In genomic region chr9:19124430-19124793, GRCh38 we compare ENCODE assay signal across 11 cellular contexts. TPM values are rescaled to one million over a fixed set of nuclear protein-coding genes. Genes with fewer than 3 reads are reported as not detected.
A peak's percentile ranks its signal among the peaks of the same experiment; 100 is the strongest.
DNase-seq lines count a peak whose midpoint lies in the region; ATAC-seq, FAIRE-seq and TF ChIP-seq lines count a peak whose summit lies in the region.
"Had no signal": no experiment of that assay in that cellular context is flagged by ENCODE, and none has a peak within 500 bp of the region (broad histone marks: within the 10 kb centered on the region; RNA-seq: fewer than 3 reads in every experiment).

No MANE protein-coding gene starts in this region.

- H3K27ac ChIP-seq in CD4-positive, alpha-beta memory T cell (ENCODE audit: low read depth, low read length): peak overlapping the region; percentile 37
- H3K27ac ChIP-seq in PC-3 (ENCODE audit: low read length) (no peak overlapping the region), endothelial cell of umbilical vein (ENCODE audit: insufficient read depth, low read depth, low read length) (no peak overlapping the region), neural progenitor cell (no peak overlapping the region)

- dilution Hi-C loops in endothelial cell of umbilical vein (cut with MboI; ENCODE audit: extremely low pct_ligation_motif_present, low sequenced_read_pairs): no loop called here

- no peak for TF ChIP-seq CTCF in PC-3 (conservative IDR thresholded peaks at IDR 0.05; ENCODE audit: low read depth, low read length)
- TF ChIP-seq CTCF in endothelial cell of umbilical vein (IDR thresholded peaks at IDR 0.05; ENCODE audit: extremely low read depth in 1 of 2, insufficient read depth in 1 of 2, low read depth in 1 of 2, low read length in 2 of 2): no peak
- TF ChIP-seq CTCF in neural progenitor cell (IDR thresholded peaks at IDR 0.05): no peak

- peak overlapping the region; percentile 41; the same call in 1 of the 2 replicates for H3K4me2 ChIP-seq in PC-3 (ENCODE audit: low read length)
- H3K4me2 ChIP-seq in endothelial cell of umbilical vein (ENCODE audit: insufficient read depth, low read length): peak overlapping the region; percentile 27
- H3K4me2 ChIP-seq in neural progenitor cell: peak overlapping the region; percentile 52

- peaks cover 29% of the 10 kb centered on the region for H3K36me3 ChIP-seq in CD4-positive, alpha-beta memory T cell (ENCODE audit: insufficient read depth, low read length)
- H3K36me3 ChIP-seq in PC-3 (ENCODE audit: low read depth, low read length) (peaks cover 17% of the 10 kb centered on the region), endothelial cell of umbilical vein (ENCODE audit: control insufficient read depth in 2 of 2, extremely low read depth in 1 of 2, insufficient read depth in 2 of 2, low read length in 2 of 2) (peaks cover 9 to 22% of the 10 kb centered on the region in 2 experiments), neural progenitor cell (peaks cover 16% of the 10 kb centered on the region)

- H3K9me3 Mint-ChIP-seq in CD4-positive, alpha-beta memory T cell: no peaks in the 10 kb centered on the region
- H3K9me3 Mint-ChIP-seq in neural progenitor cell: no peaks in the 10 kb centered on the region

- H3K79me2 ChIP-seq in PC-3 (ENCODE audit: low read length): peaks cover 31% of the 10 kb centered on the region
- H3K79me2 ChIP-seq in endothelial cell of umbilical vein (ENCODE audit: control insufficient read depth, insufficient read depth, low read length): peaks cover 8% of the 10 kb centered on the region
- H3K79me2 ChIP-seq in neural progenitor cell (ENCODE audit: low read depth): peaks cover 50% of the 10 kb centered on the region

- H3F3A ChIP-seq in PC-3 (ENCODE audit: low read length, unreplicated experiment) (peaks cover 1% of the 10 kb centered on the region), neural progenitor cell (ENCODE audit: low read depth) (peaks cover 22% of the 10 kb centered on the region)

- no TSS peak for BruUV-seq in PC-3 (replicated peaks; lab: Mats Ljungman, UMichigan)
- no TSS peak for BruUV-seq in endothelial cell of umbilical vein (replicated peaks; lab: Mats Ljungman, UMichigan)

- H3K9me1 ChIP-seq in endothelial cell of umbilical vein (replicated peaks; ENCODE audit: control insufficient read depth, extremely low read depth, insufficient read depth, low read length): no peaks in the 10 kb centered on the region

- POLR2A ChIA-PET in CD4-positive, alpha-beta memory T cell (lab: Charles Lee; ENCODE audit: partially characterized antibody): interaction anchor here (0.8 to 3.3 kb wide), 6 partner anchors 9 to 75 kb away, joined by 3 to 10 read pairs (median 4); partner anchors contain the start of gene RRAGA
- POLR2A ChIA-PET in PC-3 (lab: Charles Lee; ENCODE audit: unreplicated experiment) (no interaction called here), endothelial cell of umbilical vein (lab: Charles Lee) (no interaction called here)

- no peak for DNase-seq in CD4-positive, alpha-beta memory T cell
- DNase-seq in PC-3 (no peak), endothelial cell of umbilical vein (ENCODE audit: low read depth, low spot score) (no peak), neural progenitor cell (ENCODE audit: low spot score) (no peak), NOMO-1 treated with dmso at 0.1 percent for 144 hours (lab: John Stamatoyannopoulos, UW; ENCODE audit: unreplicated experiment) (no peak), erythroblast (lab: John Stamatoyannopoulos, UW) (no peak)
- DNase-seq: activated CD4-positive, CD25-positive, alpha-beta regulatory T cell; stimulated activated CD4-positive, alpha-beta T cell treated with anti-CD3 and anti-CD28 coated beads, Interleukin-2, amount 100 ng/mL, for 48 hours; trophoblast cell had no signal

- intact Hi-C loops in CD4-positive, alpha-beta memory T cell (cut with micrococcal nuclease): no loop called here
- intact Hi-C loops in PC-3 (cut with micrococcal nuclease): no loop called here
- intact Hi-C loops in endothelial cell of umbilical vein (cut with micrococcal nuclease): no loop called here

- peaks cover 40 to 56% of the 10 kb centered on the region in 2 donors for H3K36me3 Mint-ChIP-seq in CD4-positive, alpha-beta memory T cell
- H3K36me3 Mint-ChIP-seq in neural progenitor cell: peaks cover 9% of the 10 kb centered on the region

- H3K9ac ChIP-seq in PC-3 (ENCODE audit: low read length) (no peak overlapping the region), endothelial cell of umbilical vein (replicated peaks; ENCODE audit: extremely low read depth, insufficient read depth, low read length) (no peak overlapping the region), neural progenitor cell (peak overlapping the region; percentile 9)

- H3K9me2 ChIP-seq in PC-3 (replicated peaks; ENCODE audit: low read length): no peaks in the 10 kb centered on the region

- peaks cover 56% of the 10 kb centered on the region for H3K4me1 ChIP-seq in CD4-positive, alpha-beta memory T cell (ENCODE audit: insufficient read depth, low read length)
- H3K4me1 ChIP-seq in PC-3 (ENCODE audit: insufficient read depth, low read length) (peaks cover 15% of the 10 kb centered on the region), endothelial cell of umbilical vein (ENCODE audit: control insufficient read depth, extremely low read depth, insufficient read depth, low read length) (peaks cover 32% of the 10 kb centered on the region), neural progenitor cell (peaks cover 18% of the 10 kb centered on the region)

- no peaks in the 10 kb centered on the region for H3K9me3 ChIP-seq in CD4-positive, alpha-beta memory T cell (ENCODE audit: control insufficient read depth in 1 of 2, low read length in 2 of 2)
- H3K9me3 ChIP-seq in PC-3 (ENCODE audit: low read length) (no peaks in the 10 kb centered on the region), endothelial cell of umbilical vein (replicated peaks; ENCODE audit: control insufficient read depth, insufficient read depth, low read length) (no peaks in the 10 kb centered on the region), neural progenitor cell (ENCODE audit: low read depth) (no peaks in the 10 kb centered on the region)

- H2AFZ ChIP-seq in PC-3 (ENCODE audit: low read length): no peak overlapping the region
- no peak overlapping the region for H2AFZ ChIP-seq in endothelial cell of umbilical vein (ENCODE audit: low read depth, low read length)
- H2AFZ ChIP-seq in neural progenitor cell (replicated peaks): no peak overlapping the region

- ATAC-seq in PC-3: no peak
- no peak for ATAC-seq in GM21825 (IDR thresholded peaks at IDR 0.05; ENCODE audit: unreplicated experiment)
- no peak for ATAC-seq in GM18519 (IDR thresholded peaks at IDR 0.05; ENCODE audit: low FRiP score, unreplicated experiment)

- TF ChIP-seq POLR2A in endothelial cell of umbilical vein (IDR thresholded peaks at IDR 0.05; ENCODE audit: low read depth, low read length): no peak
- TF ChIP-seq POLR2A in erythroblast (IDR thresholded peaks at IDR 0.05; ENCODE audit: low read length): no peak

- FAIRE-seq in endothelial cell of umbilical vein (lab: Jason Lieb, UNC): no peak

- H3K4me1 Mint-ChIP-seq in CD4-positive, alpha-beta memory T cell: peaks cover 30 to 72% (median 52%) of the 10 kb centered on the region in 4 donors
- H3K4me1 Mint-ChIP-seq in neural progenitor cell: peaks cover 5% of the 10 kb centered on the region

- H3K27me3 ChIP-seq in CD4-positive, alpha-beta memory T cell (ENCODE audit: insufficient read depth, low read length): no peaks in the 10 kb centered on the region
- H3K27me3 ChIP-seq in PC-3 (ENCODE audit: low read length): no peaks in the 10 kb centered on the region
- no peaks in the 10 kb centered on the region for H3K27me3 ChIP-seq in endothelial cell of umbilical vein (ENCODE audit: control insufficient read depth in 2 of 2, insufficient read depth in 2 of 2, low read length in 2 of 2)
- H3K27me3 ChIP-seq in neural progenitor cell: no peaks in the 10 kb centered on the region

- H3K27ac Mint-ChIP-seq in CD4-positive, alpha-beta memory T cell: peak overlapping the region; percentile 25 to 95 (median 90)
- H3K27ac Mint-ChIP-seq in neural progenitor cell: no peak overlapping the region

- H3K4me3 Mint-ChIP-seq in CD4-positive, alpha-beta memory T cell: peak overlapping the region; percentile 63 to 98 (median 94)
- H3K4me3 Mint-ChIP-seq in neural progenitor cell: no peak overlapping the region

- H3K27me3 Mint-ChIP-seq in CD4-positive, alpha-beta memory T cell: no peaks in the 10 kb centered on the region
- peaks cover 15% of the 10 kb centered on the region for H3K27me3 Mint-ChIP-seq in neural progenitor cell (ENCODE audit: insufficient read depth, low read depth)

- H4K20me1 ChIP-seq in PC-3 (ENCODE audit: low read length) (no peaks in the 10 kb centered on the region), endothelial cell of umbilical vein (replicated peaks; ENCODE audit: control insufficient read depth, extremely low read depth, insufficient read depth, low read length) (no peaks in the 10 kb centered on the region), neural progenitor cell (ENCODE audit: low read depth) (peaks cover 12% of the 10 kb centered on the region)

- CTCF ChIA-PET in CD4-positive, alpha-beta memory T cell (lab: Charles Lee; ENCODE audit: partially characterized antibody): interaction anchor here (1.2 to 4.9 kb wide), 4 partner anchors 16 to 49 kb away, joined by 3 to 23 read pairs (median 6); no protein-coding TSS in a partner anchor
- CTCF ChIA-PET in PC-3 (lab: Charles Lee): no interaction called here
- CTCF ChIA-PET in endothelial cell of umbilical vein (lab: Charles Lee): interaction anchor here (0.9 to 4.3 kb wide), 3 partner anchors 11 to 106 kb away, joined by 3 to 25 read pairs (median 3); partner anchors contain the start of gene DENND4C

- H3K4me3 ChIP-seq in CD4-positive, alpha-beta memory T cell (ENCODE audit: low read length in 2 of 2): no peak overlapping the region
- no peak overlapping the region for H3K4me3 ChIP-seq in PC-3 (ENCODE audit: low read length)
- H3K4me3 ChIP-seq in endothelial cell of umbilical vein (replicated peaks in 1 of 3; ENCODE audit: insufficient read depth in 1 of 3, low read depth in 1 of 3, low read length in 3 of 3): no peak overlapping the region
- H3K4me3 ChIP-seq in neural progenitor cell: no peak overlapping the region

RNA-seq across cellular contexts. Expression of gene PLIN2, which starts 2.9 kb away (rescaled TPM):
- total RNA-seq in CD4-positive, alpha-beta memory T cell: 10 to 100 TPM; 52.6 to 57.7 TPM
- 100 to 1,000 TPM; 102 to 148 TPM for polyA plus RNA-seq in CD4-positive, alpha-beta memory T cell
- total RNA-seq in PC-3 (2014; rRNA removed) (27.8 and 30.2 TPM in 2 replicates), endothelial cell of umbilical vein (44.7 and 45.5 TPM in 2 replicates), neural progenitor cell (ENCODE audit: low replicate concordance) (55.3 and 58.8 TPM in 2 replicates)
- 76.8 and 95.0 TPM in 2 replicates for polyA plus RNA-seq in endothelial cell of umbilical vein
- polyA plus RNA-seq in endothelial cell of umbilical vein (2011; cell fraction: cytosol; rRNA removed): 88.0 and 92.2 TPM in 2 replicates
- polyA plus RNA-seq in endothelial cell of umbilical vein (2011; cell fraction: nucleus; rRNA removed): 45.9 and 46.6 TPM in 2 replicates
- 79.0 and 81.8 TPM in 2 replicates for polyA plus RNA-seq in endothelial cell of umbilical vein (2012)
- polyA minus RNA-seq in endothelial cell of umbilical vein: 118 and 123 TPM in 2 replicates
- 4.2 TPM for polyA minus RNA-seq in endothelial cell of umbilical vein (2011; cell fraction: cytosol; rRNA and poly(A)+ RNA removed)
- polyA minus RNA-seq in endothelial cell of umbilical vein (2011; cell fraction: nucleus; rRNA and poly(A)+ RNA removed): 27.9 and 36.1 TPM in 2 replicates

RNA-seq across cellular contexts. Expression of gene HAUS6, which starts 21.7 kb away (rescaled TPM):
- total RNA-seq in CD4-positive, alpha-beta memory T cell: 10 to 100 TPM; 19.4 to 20.9 TPM
- polyA plus RNA-seq in CD4-positive, alpha-beta memory T cell: 1 to 10 TPM; 6.7 to 7.6 TPM
- total RNA-seq in PC-3 (2014; rRNA removed) (12.3 and 14.4 TPM in 2 replicates), endothelial cell of umbilical vein (18.9 and 19.6 TPM in 2 replicates), neural progenitor cell (ENCODE audit: low replicate concordance) (40.7 and 61.2 TPM in 2 replicates)
- 3.5 and 4.5 TPM in 2 replicates for polyA plus RNA-seq in endothelial cell of umbilical vein
- 5.9 and 6.4 TPM in 2 replicates for polyA plus RNA-seq in endothelial cell of umbilical vein (2011; cell fraction: cytosol; rRNA removed)
- polyA plus RNA-seq in endothelial cell of umbilical vein (2011; cell fraction: nucleus; rRNA removed): 10.1 and 13.1 TPM in 2 replicates
- polyA plus RNA-seq in endothelial cell of umbilical vein (2012): 13.1 and 16.9 TPM in 2 replicates
- 8.0 and 8.1 TPM in 2 replicates for polyA minus RNA-seq in endothelial cell of umbilical vein
- 17.8 TPM for polyA minus RNA-seq in endothelial cell of umbilical vein (2011; cell fraction: cytosol; rRNA and poly(A)+ RNA removed)
- 8.1 and 10.0 TPM in 2 replicates for polyA minus RNA-seq in endothelial cell of umbilical vein (2011; cell fraction: nucleus; rRNA and poly(A)+ RNA removed)
